38 cellular contexts compared by ENCODE assay signal in genomic region chr14:39307815-39308214, GRCh38.
"Had no signal": no experiment of that assay in that cellular context is flagged by ENCODE, and none has a peak within 500 bp of the region (broad histone marks: within the 10 kb centered on the region; RNA-seq: fewer than 3 reads in every experiment).

No MANE protein-coding gene starts in this region.

- H3K4me3 Mint-ChIP-seq: activated naive CD4-positive, alpha-beta T cell treated with anti-CD3 and anti-CD28 coated beads for 36 hours; activated naive CD4-positive, alpha-beta T cell treated with anti-CD3 and anti-CD28 coated beads, Interleukin-2, amount 10 ng/mL, durations not matched to agents 7 days and 5 days; activated naive CD4-positive, alpha-beta T cell treated with anti-CD3 and anti-CD28 coated beads, Interleukin-2, amount 50 U/mL, for 24 hours; activated naive CD8-positive, alpha-beta T cell; activated naive CD8-positive, alpha-beta T cell treated with anti-CD3 and anti-CD28 coated beads for 36 hours; activated naive CD8-positive, alpha-beta T cell treated with anti-CD3 and anti-CD28 coated beads, Interleukin-2, amount 10 ng/mL, durations not matched to agents 7 days and 5 days; activated T-cell treated with anti-CD3 and anti-CD28 coated beads, Interleukin-2, amount 50 U/mL, for 24 hours; activated T-cell treated with anti-CD3 and anti-CD28 coated beads, Interleukin-2, amount 50 U/mL, for 4 hours; activated T-cell treated with anti-CD3 and anti-CD28 coated beads, Interleukin-2, amount 50 U/mL, for 72 hours; activated T-helper 17 cell treated with anti-CD3 and anti-CD28 coated beads, Interleukin-2, amount 50 U/mL, for 72 hours; brain; central memory CD8-positive, alpha-beta T cell had no signal

- H3K4me1 Mint-ChIP-seq: activated naive CD4-positive, alpha-beta T cell treated with anti-CD3 and anti-CD28 coated beads, Interleukin-2, amount 10 ng/mL, durations not matched to agents 7 days and 5 days; activated naive CD8-positive, alpha-beta T cell treated with anti-CD3 and anti-CD28 coated beads for 36 hours; activated T-helper 17 cell treated with anti-CD3 and anti-CD28 coated beads, Interleukin-2, amount 50 U/mL, for 72 hours; brain had no signal

- DNase-seq: activated effector memory CD4-positive, alpha-beta T cell treated with anti-CD3 and anti-CD28 coated beads, Interleukin-2, amount 50 U/mL, for 16 hours; activated gamma-delta T cell; activated gamma-delta T cell treated with Interleukin-2 at 50 U/mL for 16 hours; activated naive CD4-positive, alpha-beta T cell; activated naive CD4-positive, alpha-beta T cell treated with anti-CD3 and anti-CD28 coated beads for 36 hours; activated naive CD4-positive, alpha-beta T cell treated with anti-CD3 and anti-CD28 coated beads, Interleukin-2, amount 10 ng/mL, durations not matched to agents 7 days and 5 days; activated naive CD4-positive, alpha-beta T cell treated with anti-CD3 and anti-CD28 coated beads, Interleukin-2, amount 50 U/mL, for 16 hours; activated naive CD4-positive, alpha-beta T cell treated with Interleukin-2 at 50 U/mL for 16 hours; activated naive CD8-positive, alpha-beta T cell treated with anti-CD3 and anti-CD28 coated beads for 36 hours; activated naive CD8-positive, alpha-beta T cell treated with anti-CD3 and anti-CD28 coated beads, Interleukin-2, amount 10 ng/mL, durations not matched to agents 7 days and 5 days; activated T-cell treated with anti-CD3 and anti-CD28 coated beads for 4 hours; activated T-cell treated with anti-CD3 and anti-CD28 coated beads, Interleukin-2, amount 50 U/mL, for 1 hour; activated T-cell treated with anti-CD3 and anti-CD28 coated beads, Interleukin-2, amount 50 U/mL, for 24 hours; activated T-cell treated with anti-CD3 and anti-CD28 coated beads, Interleukin-2, amount 50 U/mL, for 4 hours; activated T-cell treated with anti-CD3 and anti-CD28 coated beads, Interleukin-2, amount 50 U/mL, for 48 hours; activated T-cell treated with anti-CD3 and anti-CD28 coated beads, Interleukin-2, amount 50 U/mL, for 72 hours; adrenal gland; amniotic stem cell; amygdala; anterior cingulate cortex; aorta; body of pancreas; brain microvascular endothelial cell; caudate nucleus; central memory CD4-positive, alpha-beta T cell; cerebellar nuclear complex had no signal

- H3K4me3 ChIP-seq: adrenal gland, ascending aorta, body of pancreas, breast epithelium, cardiac muscle cell had no signal

- ATAC-seq: activated naive CD4-positive, alpha-beta T cell treated with anti-CD3 and anti-CD28 coated beads, Interleukin-2, amount 50 U/mL, for 72 hours; activated T-cell treated with anti-CD3 and anti-CD28 coated beads, Interleukin-2, amount 50 U/mL, for 4 hours; activated T-cell treated with anti-CD3 and anti-CD28 coated beads, Interleukin-2, amount 50 U/mL, for 72 hours; activated T-helper 17 cell treated with anti-CD3 and anti-CD28 coated beads, Interleukin-2, amount 50 U/mL, for 72 hours; body of pancreas had no signal

- H3K36me3 ChIP-seq: adrenal gland, breast epithelium had no signal

- FAIRE-seq: astrocyte, bronchial epithelial cell had no signal

- H3K27me3 ChIP-seq: adrenal gland, ascending aorta, body of pancreas, brain microvascular endothelial cell, breast epithelium, cardiac muscle cell had no signal

- H3K27me3 Mint-ChIP-seq: activated naive CD4-positive, alpha-beta T cell treated with anti-CD3 and anti-CD28 coated beads, Interleukin-2, amount 10 ng/mL, durations not matched to agents 7 days and 5 days; activated naive CD4-positive, alpha-beta T cell treated with anti-CD3 and anti-CD28 coated beads, Interleukin-2, amount 50 U/mL, for 24 hours; activated naive CD8-positive, alpha-beta T cell; activated naive CD8-positive, alpha-beta T cell treated with anti-CD3 and anti-CD28 coated beads for 36 hours; activated naive CD8-positive, alpha-beta T cell treated with anti-CD3 and anti-CD28 coated beads, Interleukin-2, amount 10 ng/mL, durations not matched to agents 7 days and 5 days; activated T-cell treated with anti-CD3 and anti-CD28 coated beads, Interleukin-2, amount 50 U/mL, for 24 hours; activated T-helper 17 cell treated with anti-CD3 and anti-CD28 coated beads, Interleukin-2, amount 50 U/mL, for 72 hours; brain; central memory CD8-positive, alpha-beta T cell had no signal

- H3K27ac ChIP-seq: adrenal gland, ascending aorta, body of pancreas, brain microvascular endothelial cell, breast epithelium, cardiac muscle cell had no signal

- H3K9me3 Mint-ChIP-seq: activated naive CD4-positive, alpha-beta T cell treated with anti-CD3 and anti-CD28 coated beads for 36 hours; activated naive CD4-positive, alpha-beta T cell treated with anti-CD3 and anti-CD28 coated beads, Interleukin-2, amount 10 ng/mL, durations not matched to agents 7 days and 5 days; activated naive CD4-positive, alpha-beta T cell treated with anti-CD3 and anti-CD28 coated beads, Interleukin-2, amount 50 U/mL, for 24 hours; activated naive CD4-positive, alpha-beta T cell treated with anti-CD3 and anti-CD28 coated beads, Interleukin-2, amount 50 U/mL, for 72 hours; activated naive CD8-positive, alpha-beta T cell treated with anti-CD3 and anti-CD28 coated beads for 36 hours; activated naive CD8-positive, alpha-beta T cell treated with anti-CD3 and anti-CD28 coated beads, Interleukin-2, amount 10 ng/mL, durations not matched to agents 7 days and 5 days; activated T-cell treated with anti-CD3 and anti-CD28 coated beads, Interleukin-2, amount 50 U/mL, for 24 hours; activated T-cell treated with anti-CD3 and anti-CD28 coated beads, Interleukin-2, amount 50 U/mL, for 4 hours; activated T-cell treated with anti-CD3 and anti-CD28 coated beads, Interleukin-2, amount 50 U/mL, for 72 hours; activated T-helper 17 cell treated with anti-CD3 and anti-CD28 coated beads, Interleukin-2, amount 50 U/mL, for 72 hours; activated T-helper 2 cell treated with anti-CD3 and anti-CD28 coated beads, Interferon-gamma antibody, Interleukin-2, Interleukin-4, amounts not matched to agents 10 μg/mL and 5 μg/mL and 100 μg/mL, durations not matched to agents 14 hours and 24 hours and 36 hours; brain; central memory CD8-positive, alpha-beta T cell had no signal

- H3K9me3 ChIP-seq: adrenal gland, ascending aorta, body of pancreas, breast epithelium had no signal

- H3K4me1 ChIP-seq: adrenal gland, ascending aorta, breast epithelium had no signal

- H3K27ac Mint-ChIP-seq: activated naive CD4-positive, alpha-beta T cell treated with anti-CD3 and anti-CD28 coated beads for 36 hours; activated naive CD4-positive, alpha-beta T cell treated with anti-CD3 and anti-CD28 coated beads, Interleukin-2, amount 10 ng/mL, durations not matched to agents 7 days and 5 days; activated naive CD4-positive, alpha-beta T cell treated with anti-CD3 and anti-CD28 coated beads, Interleukin-2, amount 50 U/mL, for 24 hours; activated naive CD4-positive, alpha-beta T cell treated with anti-CD3 and anti-CD28 coated beads, Interleukin-2, amount 50 U/mL, for 72 hours; activated naive CD8-positive, alpha-beta T cell; activated naive CD8-positive, alpha-beta T cell treated with anti-CD3 and anti-CD28 coated beads for 36 hours; activated naive CD8-positive, alpha-beta T cell treated with anti-CD3 and anti-CD28 coated beads, Interleukin-2, amount 10 ng/mL, durations not matched to agents 7 days and 5 days; activated T-cell treated with anti-CD3 and anti-CD28 coated beads, Interleukin-2, amount 50 U/mL, for 24 hours; activated T-cell treated with anti-CD3 and anti-CD28 coated beads, Interleukin-2, amount 50 U/mL, for 72 hours; activated T-helper 17 cell treated with anti-CD3 and anti-CD28 coated beads, Interleukin-2, amount 50 U/mL, for 72 hours; activated T-helper 2 cell treated with anti-CD3 and anti-CD28 coated beads, Interferon-gamma antibody, Interleukin-2, Interleukin-4, amounts not matched to agents 10 μg/mL and 5 μg/mL and 100 μg/mL, durations not matched to agents 14 hours and 24 hours and 36 hours; brain had no signal
